In genomic region chr12:26994109-26994508, GRCh38 we compare ENCODE assay signal across 2 cellular contexts.
TF ChIP-seq lines count a peak whose summit lies in the region.

No MANE protein-coding gene starts in this region.

TF ChIP-seq in HepG2, 621 proteins besides CTCF, POLR2A, EP300 and RAD21:
- peak; percentile 33; the same call in 1 of the 2 replicates for TF ChIP-seq ATF7 (IDR thresholded peaks at IDR 0.05)
- no peak for TF ChIP-seq ATF7 (CRISPR knock-in tag; IDR thresholded peaks at IDR 0.05)
- TF ChIP-seq TFAP4 (IDR thresholded peaks at IDR 0.05; ENCODE audit: borderline replicate concordance, low read depth) = no peak

TF ChIP-seq in HEK293, 187 proteins besides CTCF, POLR2A, EP300 and RAD21 (continues in another document):
- TF ChIP-seq ZNF184 (tag by site-specific recombination; IDR thresholded peaks at IDR 0.05) (no peak), ZNF629 (tag by site-specific recombination; IDR thresholded peaks at IDR 0.05) (peak; percentile 46; the same call in 1 of the 2 replicates), ZNF658 (tag by site-specific recombination; IDR thresholded peaks at IDR 0.05) (no peak), ZNF175 (tag by site-specific recombination; IDR thresholded peaks at IDR 0.05) (no peak), ZNF350 (tag by site-specific recombination; IDR thresholded peaks at IDR 0.05) (no peak), ZNF596 (tag by site-specific recombination; IDR thresholded peaks at IDR 0.05) (no peak), ZBTB11 (tag by site-specific recombination; conservative IDR thresholded peaks at IDR 0.05; ENCODE audit: low read depth) (no peak), BCL11A (tag by site-specific recombination; IDR thresholded peaks at IDR 0.05; ENCODE audit: low read depth) (peak; percentile 24; the same call in 1 of the 2 replicates), SP7 (tag by site-specific recombination; IDR thresholded peaks at IDR 0.05) (no peak), ZNF837 (tag by site-specific recombination; IDR thresholded peaks at IDR 0.05) (no peak), ZNF433 (tag by site-specific recombination; IDR thresholded peaks at IDR 0.05; ENCODE audit: low read depth) (no peak), ZNF843 (tag by site-specific recombination; IDR thresholded peaks at IDR 0.05) (no peak; the same call in 1 of the 2 replicates), ZNF335 (tag by site-specific recombination; conservative IDR thresholded peaks at IDR 0.05) (peak; percentile 66), ZFP3 (tag by site-specific recombination; IDR thresholded peaks at IDR 0.05; ENCODE audit: low read depth) (no peak), ZNF302 (tag by site-specific recombination; IDR thresholded peaks at IDR 0.05; ENCODE audit: low read depth) (no peak), ZBTB8A (tag by site-specific recombination; IDR thresholded peaks at IDR 0.05) (no peak), ZFP41 (tag by site-specific recombination; IDR thresholded peaks at IDR 0.05; ENCODE audit: borderline replicate concordance) (no peak), HOXD13 (CRISPR knock-in tag; IDR thresholded peaks at IDR 0.05; ENCODE audit: borderline replicate concordance) (no peak), ZNF174 (tag by site-specific recombination; IDR thresholded peaks at IDR 0.05) (no peak), PRDM1 (tag by site-specific recombination; IDR thresholded peaks at IDR 0.05) (no peak), ZNF10 (tag by site-specific recombination; IDR thresholded peaks at IDR 0.05) (no peak), ZEB2 (tag by site-specific recombination; IDR thresholded peaks at IDR 0.05) (peak; percentile 75), ZNF560 (tag by site-specific recombination; IDR thresholded peaks at IDR 0.05; ENCODE audit: borderline replicate concordance) (no peak), FEZF1 (tag by site-specific recombination; IDR thresholded peaks at IDR 0.05) (peak; percentile 48), ZNF211 (tag by site-specific recombination; IDR thresholded peaks at IDR 0.05; ENCODE audit: low read depth) (no peak), TRIM28 (IDR thresholded peaks at IDR 0.05; ENCODE audit: borderline replicate concordance, low read length) (no peak), ZNF16 (tag by site-specific recombination; IDR thresholded peaks at IDR 0.05; ENCODE audit: low read depth) (no peak), ZNF404 (tag by site-specific recombination; IDR thresholded peaks at IDR 0.05) (no peak), ZSCAN23 (tag by site-specific recombination; IDR thresholded peaks at IDR 0.05) (no peak), AEBP2 (tag by site-specific recombination; IDR thresholded peaks at IDR 0.05; ENCODE audit: borderline replicate concordance) (no peak), PRDM4 (tag by site-specific recombination; IDR thresholded peaks at IDR 0.05) (peak; percentile 21; the same call in 1 of the 2 replicates), ZBTB6 (tag by site-specific recombination; IDR thresholded peaks at IDR 0.05) (no peak), KLF16 (tag by site-specific recombination; IDR thresholded peaks at IDR 0.05) (peak; percentile 41; the same call in 1 of the 2 replicates), ZNF391 (tag by site-specific recombination; IDR thresholded peaks at IDR 0.05; ENCODE audit: borderline replicate concordance, low read depth) (no peak), ZNF366 (tag by site-specific recombination; conservative IDR thresholded peaks at IDR 0.05) (peak; percentile 45; the same call in 1 of the 2 replicates), HOXC10 (CRISPR knock-in tag; IDR thresholded peaks at IDR 0.05) (no peak), ZNF521 (tag by site-specific recombination; IDR thresholded peaks at IDR 0.05) (no peak), ZNF239 (tag by site-specific recombination; IDR thresholded peaks at IDR 0.05) (no peak), ZNF24 (tag by site-specific recombination; IDR thresholded peaks at IDR 0.05) (no peak), GLI2 (tag by site-specific recombination; IDR thresholded peaks at IDR 0.05; ENCODE audit: borderline replicate concordance, low read depth) (no peak), ZFP69B (tag by site-specific recombination; IDR thresholded peaks at IDR 0.05) (no peak), ZBTB17 (tag by site-specific recombination; IDR thresholded peaks at IDR 0.05) (peak; percentile 30; the same call in 1 of the 2 replicates)
- TF ChIP-seq, protein P1, sequence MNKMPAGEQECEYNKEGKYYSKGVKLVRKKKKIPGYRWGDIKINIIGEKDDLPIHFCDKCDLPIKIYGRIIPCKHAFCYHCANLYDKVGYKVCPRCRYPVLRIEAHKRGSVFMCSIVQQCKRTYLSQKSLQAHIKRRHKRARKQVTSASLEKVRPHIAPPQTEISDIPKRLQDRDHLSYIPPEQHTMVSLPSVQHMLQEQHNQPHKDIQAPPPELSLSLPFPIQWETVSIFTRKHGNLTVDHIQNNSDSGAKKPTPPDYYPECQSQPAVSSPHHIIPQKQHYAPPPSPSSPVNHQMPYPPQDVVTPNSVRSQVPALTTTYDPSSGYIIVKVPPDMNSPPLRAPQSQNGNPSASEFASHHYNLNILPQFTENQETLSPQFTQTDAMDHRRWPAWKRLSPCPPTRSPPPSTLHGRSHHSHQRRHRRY (tag by site-specific recombination; IDR thresholded peaks at IDR 0.05) = no peak
- TF ChIP-seq, protein P2, sequence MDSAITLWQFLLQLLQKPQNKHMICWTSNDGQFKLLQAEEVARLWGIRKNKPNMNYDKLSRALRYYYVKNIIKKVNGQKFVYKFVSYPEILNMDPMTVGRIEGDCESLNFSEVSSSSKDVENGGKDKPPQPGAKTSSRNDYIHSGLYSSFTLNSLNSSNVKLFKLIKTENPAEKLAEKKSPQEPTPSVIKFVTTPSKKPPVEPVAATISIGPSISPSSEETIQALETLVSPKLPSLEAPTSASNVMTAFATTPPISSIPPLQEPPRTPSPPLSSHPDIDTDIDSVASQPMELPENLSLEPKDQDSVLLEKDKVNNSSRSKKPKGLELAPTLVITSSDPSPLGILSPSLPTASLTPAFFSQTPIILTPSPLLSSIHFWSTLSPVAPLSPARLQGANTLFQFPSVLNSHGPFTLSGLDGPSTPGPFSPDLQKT (IDR thresholded peaks at IDR 0.05; ENCODE audit: borderline replicate concordance, low read depth, low read length) = no peak
- TF ChIP-seq, protein P3, sequence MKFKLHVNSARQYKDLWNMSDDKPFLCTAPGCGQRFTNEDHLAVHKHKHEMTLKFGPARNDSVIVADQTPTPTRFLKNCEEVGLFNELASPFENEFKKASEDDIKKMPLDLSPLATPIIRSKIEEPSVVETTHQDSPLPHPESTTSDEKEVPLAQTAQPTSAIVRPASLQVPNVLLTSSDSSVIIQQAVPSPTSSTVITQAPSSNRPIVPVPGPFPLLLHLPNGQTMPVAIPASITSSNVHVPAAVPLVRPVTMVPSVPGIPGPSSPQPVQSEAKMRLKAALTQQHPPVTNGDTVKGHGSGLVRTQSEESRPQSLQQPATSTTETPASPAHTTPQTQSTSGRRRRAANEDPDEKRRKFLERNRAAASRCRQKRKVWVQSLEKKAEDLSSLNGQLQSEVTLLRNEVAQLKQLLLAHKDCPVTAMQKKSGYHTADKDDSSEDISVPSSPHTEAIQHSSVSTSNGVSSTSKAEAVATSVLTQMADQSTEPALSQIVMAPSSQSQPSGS (tag by site-specific recombination; IDR thresholded peaks at IDR 0.05; ENCODE audit: low read depth) = peak; percentile 87
- TF ChIP-seq, protein P4, sequence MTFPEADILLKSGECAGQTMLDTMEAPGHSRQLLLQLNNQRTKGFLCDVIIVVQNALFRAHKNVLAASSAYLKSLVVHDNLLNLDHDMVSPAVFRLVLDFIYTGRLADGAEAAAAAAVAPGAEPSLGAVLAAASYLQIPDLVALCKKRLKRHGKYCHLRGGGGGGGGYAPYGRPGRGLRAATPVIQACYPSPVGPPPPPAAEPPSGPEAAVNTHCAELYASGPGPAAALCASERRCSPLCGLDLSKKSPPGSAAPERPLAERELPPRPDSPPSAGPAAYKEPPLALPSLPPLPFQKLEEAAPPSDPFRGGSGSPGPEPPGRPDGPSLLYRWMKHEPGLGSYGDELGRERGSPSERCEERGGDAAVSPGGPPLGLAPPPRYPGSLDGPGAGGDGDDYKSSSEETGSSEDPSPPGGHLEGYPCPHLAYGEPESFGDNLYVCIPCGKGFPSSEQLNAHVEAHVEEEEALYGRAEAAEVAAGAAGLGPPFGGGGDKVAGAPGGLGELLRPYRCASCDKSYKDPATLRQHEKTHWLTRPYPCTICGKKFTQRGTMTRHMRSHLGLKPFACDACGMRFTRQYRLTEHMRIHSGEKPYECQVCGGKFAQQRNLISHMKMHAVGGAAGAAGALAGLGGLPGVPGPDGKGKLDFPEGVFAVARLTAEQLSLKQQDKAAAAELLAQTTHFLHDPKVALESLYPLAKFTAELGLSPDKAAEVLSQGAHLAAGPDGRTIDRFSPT (tag by site-specific recombination; IDR thresholded peaks at IDR 0.05) = peak; percentile 73
- TF ChIP-seq, protein P5, sequence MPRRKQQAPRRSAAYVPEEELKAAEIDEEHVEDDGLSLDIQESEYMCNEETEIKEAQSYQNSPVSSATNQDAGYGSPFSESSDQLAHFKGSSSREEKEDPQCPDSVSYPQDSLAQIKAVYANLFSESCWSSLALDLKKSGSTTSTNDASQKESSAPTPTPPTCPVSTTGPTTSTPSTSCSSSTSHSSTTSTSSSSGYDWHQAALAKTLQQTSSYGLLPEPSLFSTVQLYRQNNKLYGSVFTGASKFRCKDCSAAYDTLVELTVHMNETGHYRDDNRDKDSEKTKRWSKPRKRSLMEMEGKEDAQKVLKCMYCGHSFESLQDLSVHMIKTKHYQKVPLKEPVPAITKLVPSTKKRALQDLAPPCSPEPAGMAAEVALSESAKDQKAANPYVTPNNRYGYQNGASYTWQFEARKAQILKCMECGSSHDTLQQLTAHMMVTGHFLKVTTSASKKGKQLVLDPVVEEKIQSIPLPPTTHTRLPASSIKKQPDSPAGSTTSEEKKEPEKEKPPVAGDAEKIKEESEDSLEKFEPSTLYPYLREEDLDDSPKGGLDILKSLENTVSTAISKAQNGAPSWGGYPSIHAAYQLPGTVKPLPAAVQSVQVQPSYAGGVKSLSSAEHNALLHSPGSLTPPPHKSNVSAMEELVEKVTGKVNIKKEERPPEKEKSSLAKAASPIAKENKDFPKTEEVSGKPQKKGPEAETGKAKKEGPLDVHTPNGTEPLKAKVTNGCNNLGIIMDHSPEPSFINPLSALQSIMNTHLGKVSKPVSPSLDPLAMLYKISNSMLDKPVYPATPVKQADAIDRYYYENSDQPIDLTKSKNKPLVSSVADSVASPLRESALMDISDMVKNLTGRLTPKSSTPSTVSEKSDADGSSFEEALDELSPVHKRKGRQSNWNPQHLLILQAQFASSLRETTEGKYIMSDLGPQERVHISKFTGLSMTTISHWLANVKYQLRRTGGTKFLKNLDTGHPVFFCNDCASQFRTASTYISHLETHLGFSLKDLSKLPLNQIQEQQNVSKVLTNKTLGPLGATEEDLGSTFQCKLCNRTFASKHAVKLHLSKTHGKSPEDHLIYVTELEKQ (tag by site-specific recombination; IDR thresholded peaks at IDR 0.05; ENCODE audit: borderline replicate concordance) = 0 out of 2 replicates have a peak, but pooled peaks have one; percentile 20
